1 cellular context compared by ENCODE assay signal in genomic region chr5:150311015-150311692, GRCh38.
TF ChIP-seq lines count a peak whose summit lies in the region.

No MANE protein-coding gene starts in this region.

TF ChIP-seq in GM23338, 12 proteins besides CTCF, POLR2A, EP300 and RAD21 (continued from another document):
- no peak for TF ChIP-seq ZNF462 (CRISPR knock-in tag; IDR thresholded peaks at IDR 0.05)
- TF ChIP-seq CREB1 (CRISPR knock-in tag; IDR thresholded peaks at IDR 0.05; ENCODE audit: low read depth): no peak
- no peak for TF ChIP-seq EZH2phosphoT487 (IDR thresholded peaks at IDR 0.05; ENCODE audit: unreplicated experiment)
- no peak for TF ChIP-seq ETS1 (IDR thresholded peaks at IDR 0.05)
- TF ChIP-seq JUNB (IDR thresholded peaks at IDR 0.05; ENCODE audit: unreplicated experiment): no peak
- no peak for TF ChIP-seq STAT1 (IDR thresholded peaks at IDR 0.05; ENCODE audit: unreplicated experiment)
- TF ChIP-seq ZNF331 (CRISPR knock-in tag; IDR thresholded peaks at IDR 0.05; ENCODE audit: low read depth): no peak
